24 cellular contexts compared by ENCODE assay signal in the genomic region with DNA sequence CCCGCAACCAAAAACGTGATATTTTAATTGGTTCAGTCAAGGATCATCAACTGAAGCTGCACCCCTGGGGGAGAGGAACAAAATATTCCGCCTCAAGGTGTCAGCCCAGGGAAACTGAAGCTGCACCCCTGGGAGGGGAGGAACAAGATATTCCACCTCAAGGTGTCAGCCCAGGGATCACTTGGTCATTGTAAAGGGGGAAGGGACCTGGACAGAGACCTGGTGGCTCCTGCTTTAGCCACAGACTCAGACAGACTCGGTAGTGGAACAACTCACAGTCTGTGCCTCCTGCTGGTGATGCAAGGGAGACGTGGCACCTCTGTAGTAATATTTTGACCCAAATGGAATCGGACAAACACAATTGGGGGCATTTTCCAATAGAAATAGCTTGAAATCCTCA.
DNase-seq lines count a peak whose midpoint lies in the region; TF ChIP-seq lines count a peak whose summit lies in the region.
"Had no signal": no experiment of that assay in that cellular context is flagged by ENCODE, and none has a peak within 500 bp of the region (broad histone marks: within the 10 kb centered on the region; RNA-seq: fewer than 3 reads in every experiment).

No MANE protein-coding gene starts in this region.

- peak; percentile 4 for TF ChIP-seq CTCF in GM12864 (IDR thresholded peaks at IDR 0.05; ENCODE audit: low read depth, low read length, missing control alignments)
- TF ChIP-seq CTCF in brain microvascular endothelial cell (IDR thresholded peaks at IDR 0.05; ENCODE audit: low read depth, low read length, missing control alignments), result peak; percentile 9
- no peak for TF ChIP-seq CTCF in endothelial cell (IDR thresholded peaks at IDR 0.05; ENCODE audit: unreplicated experiment)
- TF ChIP-seq CTCF in ascending aorta (IDR thresholded peaks at IDR 0.05), result no peak

- H3K4me1 ChIP-seq in ascending aorta, result no peaks in the 10 kb centered on the region
- H3K4me1 ChIP-seq: SJCRH30 had no signal

- no peaks in the 10 kb centered on the region for H3K36me3 ChIP-seq in brain microvascular endothelial cell (replicated peaks)
- H3K36me3 ChIP-seq in ascending aorta, result no peaks in the 10 kb centered on the region
- H3K36me3 ChIP-seq: SJCRH30 had no signal

- H3K9me3 Mint-ChIP-seq in endothelial cell (ENCODE audit: unreplicated experiment), result no peaks in the 10 kb centered on the region
- H3K9me3 Mint-ChIP-seq in activated naive CD4-positive, alpha-beta T cell treated with anti-CD3 and anti-CD28 coated beads, Interleukin-2, amount 10 ng/mL, durations not matched to agents 7 days and 5 days, result no peaks in the 10 kb centered on the region
- H3K9me3 Mint-ChIP-seq: H9 had no signal

- H3K4me3 ChIP-seq in GM12864 (ENCODE audit: low read depth, low read length) (no peak overlapping the region), brain microvascular endothelial cell (ENCODE audit: low read depth, low read length) (no peak overlapping the region), ascending aorta (no peak overlapping the region)
- H3K4me3 ChIP-seq: SJCRH30 had no signal

- no peaks in the 10 kb centered on the region for H3K27me3 ChIP-seq in brain microvascular endothelial cell (replicated peaks)
- no peaks in the 10 kb centered on the region for H3K27me3 ChIP-seq in ascending aorta
- H3K27me3 ChIP-seq: SJCRH30 had no signal

- peak overlapping the region; percentile 9 for H3K27ac Mint-ChIP-seq in endothelial cell (ENCODE audit: unreplicated experiment)
- no peak overlapping the region for H3K27ac Mint-ChIP-seq in activated naive CD4-positive, alpha-beta T cell treated with anti-CD3 and anti-CD28 coated beads, Interleukin-2, amount 10 ng/mL, durations not matched to agents 7 days and 5 days
- H3K27ac Mint-ChIP-seq: CD4-positive, alpha-beta memory T cell; HFFc6 had no signal

- DNase-seq in GM12864 (ENCODE audit: low read depth) (no peak), brain microvascular endothelial cell (no peak), endothelial cell (ENCODE audit: low spot score) (no peak), RPMI8226 (no peak), NCI-H1105 treated with DMSO at 0.1 percent for 48 hours (lab: John Stamatoyannopoulos, UW) (no peak), ascending aorta (ENCODE audit: low spot score in 2 of 2) (no peak)
- DNase-seq in activated naive CD4-positive, alpha-beta T cell treated with anti-CD3 and anti-CD28 coated beads, Interleukin-2, amount 10 ng/mL, durations not matched to agents 7 days and 5 days, result no peak
- DNase-seq: CD4-positive, alpha-beta memory T cell; COR-L47; GDM1; H9; HFFc6; MM.1S; NCI-H1417; NCI-H1694; NCI-H2029 treated with DMSO at 0.1 percent for 48 hours; NCI-H446 treated with DMSO at 0.1 percent for 48 hours; NCI-H526; NCI-H82; NK-92 treated with Interleukin-12 subunit alpha and Interleukin-12 subunit beta, amount 100 ng/mL, for 24 hours; PC-3; SJCRH30 had no signal

- no peaks in the 10 kb centered on the region for H3K36me3 Mint-ChIP-seq in endothelial cell (ENCODE audit: low read depth, unreplicated experiment)
- no peaks in the 10 kb centered on the region for H3K36me3 Mint-ChIP-seq in activated naive CD4-positive, alpha-beta T cell treated with anti-CD3 and anti-CD28 coated beads, Interleukin-2, amount 10 ng/mL, durations not matched to agents 7 days and 5 days
- H3K36me3 Mint-ChIP-seq: CD4-positive, alpha-beta memory T cell; IgD-negative memory B cell had no signal

- peaks cover 6% of the 10 kb centered on the region for H3K4me1 Mint-ChIP-seq in endothelial cell (ENCODE audit: unreplicated experiment)
- no peaks in the 10 kb centered on the region for H3K4me1 Mint-ChIP-seq in activated naive CD4-positive, alpha-beta T cell treated with anti-CD3 and anti-CD28 coated beads, Interleukin-2, amount 10 ng/mL, durations not matched to agents 7 days and 5 days
- H3K4me1 Mint-ChIP-seq: IgD-negative memory B cell had no signal

- intact Hi-C loops in ascending aorta (cut with DNase I), result no loop called here

- CTCF ChIA-PET in activated naive CD4-positive, alpha-beta T cell treated with anti-CD3 and anti-CD28 coated beads, Interleukin-2, amount 10 ng/mL, durations not matched to agents 7 days and 5 days (lab: Charles Lee), result no interaction called here

- no peaks in the 10 kb centered on the region for H3K27me3 Mint-ChIP-seq in endothelial cell (ENCODE audit: unreplicated experiment)
- H3K27me3 Mint-ChIP-seq in activated naive CD4-positive, alpha-beta T cell treated with anti-CD3 and anti-CD28 coated beads, Interleukin-2, amount 10 ng/mL, durations not matched to agents 7 days and 5 days, result no peaks in the 10 kb centered on the region
- H3K27me3 Mint-ChIP-seq: IgD-negative memory B cell had no signal

- no peak overlapping the region for H3K27ac ChIP-seq in brain microvascular endothelial cell
- no peak overlapping the region for H3K27ac ChIP-seq in ascending aorta
- H3K27ac ChIP-seq: KMS-11, SJCRH30 had no signal

- H3K9me3 ChIP-seq in ascending aorta, result no peaks in the 10 kb centered on the region
- H3K9me3 ChIP-seq: SJCRH30 had no signal

- no peak overlapping the region for H3K4me3 Mint-ChIP-seq in endothelial cell (ENCODE audit: unreplicated experiment)
- no peak overlapping the region for H3K4me3 Mint-ChIP-seq in activated naive CD4-positive, alpha-beta T cell treated with anti-CD3 and anti-CD28 coated beads, Interleukin-2, amount 10 ng/mL, durations not matched to agents 7 days and 5 days
- H3K4me3 Mint-ChIP-seq: CD4-positive, alpha-beta memory T cell; H9; HFFc6; IgD-negative memory B cell had no signal

- in situ Hi-C loops in brain microvascular endothelial cell (cut with HindIII; ENCODE audit: low pct_ligation_motif_present, low sequenced_read_pairs), result no loop called here

Comparison
In these comparisons a context has a peak if more than half of its experiments do, and no peak if none do; other contexts are left out.
1. CTCF ChIP-seq: peak in GM12864 (single experiment) and brain microvascular endothelial cell (single experiment); none in endothelial cell (single experiment) and ascending aorta (0 of 3).